8 cellular contexts compared by ENCODE assay signal in genomic region chr6:158703840-158704822, GRCh38. TPM values are rescaled to one million over a fixed set of nuclear protein-coding genes. Genes with fewer than 3 reads are reported as not detected.
DNase-seq lines count a peak whose midpoint lies in the region; ATAC-seq and TF ChIP-seq lines count a peak whose summit lies in the region.

No MANE protein-coding gene starts in this region.

- H2AFZ ChIP-seq in DND-41 (ENCODE audit: low read depth, low read length): peak overlapping the region; percentile 75

- WGBS in testis, 2 donors: 22 to 34% methylated on average over 32 to 42 of the region's 42 CpGs

- peak; percentile 77 for DNase-seq in DND-41
- peak; percentile 85 for DNase-seq in HuH-7.5 (ENCODE audit: low spot score)
- peak; percentile 78 to 88 for DNase-seq in SJCRH30
- peak; percentile 35 to 72 (median 63) for DNase-seq in activated naive CD4-positive, alpha-beta T cell (lab: John Stamatoyannopoulos, UW)
- peak; percentile 91 for DNase-seq in germinal center (ENCODE audit: low spot score)
- peak; percentile 36 for DNase-seq in occipital lobe (lab: John Stamatoyannopoulos, UW)
- DNase-seq in testis: peak; percentile 81

- H3K4me3 ChIP-seq in DND-41 (ENCODE audit: low read depth in 1 of 2, low read length in 2 of 2): peak overlapping the region in 1 of 2 experiments; percentile 52; a peak in 2 of 4 replicates
- H3K4me3 ChIP-seq in SJCRH30: peak overlapping the region; percentile 56
- H3K4me3 ChIP-seq in testis: peak overlapping the region in 1 of 2 donors; percentile 41

- H3K79me2 ChIP-seq in DND-41 (ENCODE audit: insufficient read depth, low read length): no peaks in the 10 kb centered on the region

- H3K9me3 ChIP-seq in DND-41 (ENCODE audit: insufficient read depth, low read length, severe bottlenecking): no peaks in the 10 kb centered on the region
- no peaks in the 10 kb centered on the region for H3K9me3 ChIP-seq in SJCRH30 (replicated peaks)
- no peaks in the 10 kb centered on the region for H3K9me3 ChIP-seq in testis

- TF ChIP-seq CTCF in DND-41 (IDR thresholded peaks at IDR 0.05; ENCODE audit: borderline replicate concordance, extremely low read depth, low read length, poor library complexity, severe bottlenecking) (peak; percentile 100), testis (IDR thresholded peaks at IDR 0.05) (peak; percentile 95 to 96 (median 96))

- peak overlapping the region; percentile 82 for H3K4me2 ChIP-seq in DND-41 (ENCODE audit: insufficient read depth, low read length)

- intact Hi-C loops in testis (cut with DNase I; ENCODE audit: low total_unique reads): loop anchor here (10.0 kb wide), 1 partner anchor 111 kb away; the partner anchor contains the start of gene EZR

- no peak for TF ChIP-seq POLR2A in testis (IDR thresholded peaks at IDR 0.05)

- H3K4me1 ChIP-seq in DND-41 (ENCODE audit: insufficient read depth, low read length) (peaks cover 9% of the 10 kb centered on the region), SJCRH30 (peaks cover 3% of the 10 kb centered on the region; the same call in 1 of the 2 replicates), testis (peaks cover 42% of the 10 kb centered on the region)

- H4K20me1 ChIP-seq in DND-41 (ENCODE audit: insufficient read depth, low read length): no peaks in the 10 kb centered on the region

- H3K27ac ChIP-seq in DND-41 (ENCODE audit: low read length): no peak overlapping the region
- no peak overlapping the region; the same call in 1 of the 2 replicates for H3K27ac ChIP-seq in SJCRH30
- H3K27ac ChIP-seq in testis: peak overlapping the region; percentile 59 to 64

- H3K27me3 ChIP-seq in DND-41 (ENCODE audit: insufficient read depth, low read length, poor library complexity) (peaks cover 15% of the 10 kb centered on the region), SJCRH30 (no peaks in the 10 kb centered on the region; the same call in 1 of the 2 replicates), testis (no peaks in the 10 kb centered on the region)

- peak overlapping the region; percentile 44; the same call in 1 of the 2 replicates for H3K9ac ChIP-seq in DND-41 (ENCODE audit: low read depth, low read length)

- no peaks in the 10 kb centered on the region for H3K36me3 ChIP-seq in DND-41 (ENCODE audit: insufficient read depth, low read length)
- H3K36me3 ChIP-seq in SJCRH30: no peaks in the 10 kb centered on the region
- no peaks in the 10 kb centered on the region for H3K36me3 ChIP-seq in testis (ENCODE audit: low read depth, missing control alignments)

- ATAC-seq in DND-41 (ENCODE audit: insufficient read depth, low read depth): peak; percentile 99
- peak; percentile 94 for ATAC-seq in GM21529 (IDR thresholded peaks at IDR 0.05; ENCODE audit: unreplicated experiment)

RNA-seq across cellular contexts. Expression of gene SYTL3, which starts 54.3 kb away (rescaled TPM):
- 15.4 and 16.4 TPM in 2 replicates for total RNA-seq in SJCRH30 (2014; rRNA removed; shearing (Covaris generic))
- 2.0 TPM for total RNA-seq in occipital lobe
- 10 to 100 TPM; 10.2 to 11.0 TPM for total RNA-seq in testis
- polyA plus RNA-seq in testis (ENCODE audit: insufficient read depth, low read depth, low replicate concordance): 7.0 TPM

RNA-seq across cellular contexts. Expression of gene DYNLT1, which starts 59.6 kb away (rescaled TPM):
- 99.1 and 104 TPM in 2 replicates for total RNA-seq in SJCRH30 (2014; rRNA removed; shearing (Covaris generic))
- 75.6 TPM for total RNA-seq in occipital lobe
- total RNA-seq in testis: 100 to 1,000 TPM; 165 to 200 TPM
- polyA plus RNA-seq in testis (ENCODE audit: insufficient read depth, low read depth, low replicate concordance): 319 TPM

Comparison
In these comparisons a context has a peak if more than half of its experiments do, and no peak if none do; other contexts are left out.
1. DNase-seq: peak in every context shown above with its lines; median percentile 91 in germinal center; 85 in HuH-7.5; 83 in SJCRH30; 81 in testis; 77 in DND-41; 63 in activated naive CD4-positive, alpha-beta T cell; 36 in occipital lobe.
2. H3K27ac ChIP-seq: peak in testis (2 of 2); none in DND-41 (single experiment) and SJCRH30 (single experiment).